In genomic region chr7:127872122-127872521, GRCh38 we compare ENCODE assay signal across 16 cellular contexts.
A peak's percentile ranks its signal among the peaks of the same experiment; 100 is the strongest.
DNase-seq lines count a peak whose midpoint lies in the region; ATAC-seq, FAIRE-seq and TF ChIP-seq lines count a peak whose summit lies in the region.
"Had no signal": no experiment of that assay in that cellular context is flagged by ENCODE, and none has a peak within 500 bp of the region (broad histone marks: within the 10 kb centered on the region; RNA-seq: fewer than 3 reads in every experiment).

No MANE protein-coding gene starts in this region.

- no peak overlapping the region for H3K27ac Mint-ChIP-seq in CD4-positive, alpha-beta T cell

- no peak for TF ChIP-seq CTCF in CD4-positive, alpha-beta T cell (IDR thresholded peaks at IDR 0.05)

- no peaks in the 10 kb centered on the region for H3K27me3 Mint-ChIP-seq in CD4-positive, alpha-beta T cell

- no peaks in the 10 kb centered on the region for H4K20me1 ChIP-seq in GM23248 (ENCODE audit: insufficient read depth)

- H3K4me1 Mint-ChIP-seq in CD4-positive, alpha-beta T cell (ENCODE audit: low read depth) = peaks cover 28% of the 10 kb centered on the region

- H3K4me3 Mint-ChIP-seq in CD4-positive, alpha-beta T cell = no peak overlapping the region

- H3K9me2 ChIP-seq in GM23248 (ENCODE audit: insufficient read depth) = no peaks in the 10 kb centered on the region

- POLR2A ChIA-PET in CD4-positive, alpha-beta T cell (lab: Charles Lee) = no interaction called here

- peak; percentile 52 for ATAC-seq in HG03175 (IDR thresholded peaks at IDR 0.05; ENCODE audit: unreplicated experiment)
- ATAC-seq in CD4-positive, alpha-beta T cell (ENCODE audit: poor library complexity) = no peak

- no peaks in the 10 kb centered on the region for H3K36me3 ChIP-seq in GM23248 (ENCODE audit: low read depth)
- no peaks in the 10 kb centered on the region for H3K36me3 ChIP-seq in effector memory CD4-positive, alpha-beta T cell (ENCODE audit: control insufficient read depth, insufficient read depth, low read length)
- H3K36me3 ChIP-seq: adrenal gland had no signal

- no peak overlapping the region for H2AFZ ChIP-seq in GM23248

- intact Hi-C loops in CD4-positive, alpha-beta T cell (cut with DNase I, micrococcal nuclease) = no loop called here

- peaks cover 32% of the 10 kb centered on the region for H3F3A ChIP-seq in GM23248 (ENCODE audit: insufficient read depth)

- H3K4me3 ChIP-seq in GM23248 = no peak overlapping the region
- H3K4me3 ChIP-seq in effector memory CD4-positive, alpha-beta T cell (ENCODE audit: insufficient read depth, low read depth, low read length, poor library complexity, severe bottlenecking) = no peak overlapping the region
- H3K4me3 ChIP-seq: adrenal gland, coronary artery had no signal

- 95 to 100% methylated on average over 1 of the region's 1 CpG for WGBS in GM23248 (ENCODE audit: low coverage in 1 of 2, low lambda C conversion rate in 2 of 2, missing lambda C conversion rate in 2 of 2), 2 experiments

- H3K79me2 ChIP-seq in GM23248 (ENCODE audit: insufficient read depth) = peaks cover 86% of the 10 kb centered on the region

- H3K9me3 Mint-ChIP-seq in CD4-positive, alpha-beta T cell = no peaks in the 10 kb centered on the region

- peaks cover 29% of the 10 kb centered on the region for H3K4me1 ChIP-seq in GM23248 (ENCODE audit: insufficient read depth)
- no peaks in the 10 kb centered on the region for H3K4me1 ChIP-seq in effector memory CD4-positive, alpha-beta T cell (ENCODE audit: control insufficient read depth, insufficient read depth, low read length, poor library complexity, severe bottlenecking)

- no peak overlapping the region for H3K4me2 ChIP-seq in GM23248 (ENCODE audit: unreplicated experiment)

- H3K9me3 ChIP-seq in GM23248 (ENCODE audit: low read depth) = no peaks in the 10 kb centered on the region
- H3K9me3 ChIP-seq in CD4-positive, alpha-beta T cell (ENCODE audit: control insufficient read depth, low read length) = no peaks in the 10 kb centered on the region
- H3K9me3 ChIP-seq in effector memory CD4-positive, alpha-beta T cell (ENCODE audit: control insufficient read depth, low read length) = no peaks in the 10 kb centered on the region
- H3K9me3 ChIP-seq: adrenal gland had no signal

- CTCF ChIA-PET in CD4-positive, alpha-beta T cell (lab: Charles Lee) = no interaction called here

- peaks cover 7% of the 10 kb centered on the region for H3K36me3 Mint-ChIP-seq in CD4-positive, alpha-beta T cell (ENCODE audit: low read depth)

- no peak overlapping the region for H3K27ac ChIP-seq in GM23248
- no peak overlapping the region for H3K27ac ChIP-seq in CD4-positive, alpha-beta T cell (ENCODE audit: low read depth, low read length)
- no peak overlapping the region for H3K27ac ChIP-seq in effector memory CD4-positive, alpha-beta T cell (ENCODE audit: insufficient read depth, low read length, poor library complexity, severe bottlenecking)
- H3K27ac ChIP-seq: adrenal gland, coronary artery had no signal

- H3K9ac ChIP-seq in GM23248 = no peak overlapping the region

- no peak for FAIRE-seq in GM19239 (lab: Jason Lieb, UNC)
- FAIRE-seq: A204.1, TTC549 had no signal

- H3K27me3 ChIP-seq in GM23248 (replicated peaks; ENCODE audit: insufficient read depth) = no peaks in the 10 kb centered on the region
- H3K27me3 ChIP-seq in CD4-positive, alpha-beta T cell (ENCODE audit: control insufficient read depth, insufficient read depth, low read length) = no peaks in the 10 kb centered on the region
- H3K27me3 ChIP-seq in effector memory CD4-positive, alpha-beta T cell (replicated peaks; ENCODE audit: control insufficient read depth, insufficient read depth, low read length, poor library complexity, severe bottlenecking) = no peaks in the 10 kb centered on the region
- H3K27me3 ChIP-seq: adrenal gland had no signal

- DNase-seq in AG20443 (ENCODE audit: low spot score) = peak; percentile 15
- peak; percentile 6 for DNase-seq in GM19239 (ENCODE audit: insufficient read length, low spot score)
- peak; percentile 17 for DNase-seq in GM23248
- DNase-seq in SW480 (ENCODE audit: low spot score) = no peak
- no peak for DNase-seq in nucleus accumbens (lab: John Stamatoyannopoulos, UW)
- DNase-seq in CD4-positive, alpha-beta T cell = no peak
- DNase-seq in effector memory CD4-positive, alpha-beta T cell = no peak
- DNase-seq: adrenal gland, mesendoderm, NCI-H1417 treated with DMSO at 0.1 percent for 48 hours, NCI-H526 treated with DMSO at 0.1 percent for 48 hours, SHP77 had no signal

- in situ Hi-C loops in GM23248 (cut with MboI) = no loop called here

Comparison
In these comparisons a context has a peak if more than half of its experiments do, and no peak if none do; other contexts are left out.
1. DNase-seq: peak in AG20443 (single experiment), GM19239 (single experiment) and GM23248 (single experiment); none in SW480 (single experiment), nucleus accumbens (0 of 56), CD4-positive, alpha-beta T cell (0 of 10) and effector memory CD4-positive, alpha-beta T cell (0 of 3).